ENCODE assay signal across 1 cellular context in the genomic region with DNA sequence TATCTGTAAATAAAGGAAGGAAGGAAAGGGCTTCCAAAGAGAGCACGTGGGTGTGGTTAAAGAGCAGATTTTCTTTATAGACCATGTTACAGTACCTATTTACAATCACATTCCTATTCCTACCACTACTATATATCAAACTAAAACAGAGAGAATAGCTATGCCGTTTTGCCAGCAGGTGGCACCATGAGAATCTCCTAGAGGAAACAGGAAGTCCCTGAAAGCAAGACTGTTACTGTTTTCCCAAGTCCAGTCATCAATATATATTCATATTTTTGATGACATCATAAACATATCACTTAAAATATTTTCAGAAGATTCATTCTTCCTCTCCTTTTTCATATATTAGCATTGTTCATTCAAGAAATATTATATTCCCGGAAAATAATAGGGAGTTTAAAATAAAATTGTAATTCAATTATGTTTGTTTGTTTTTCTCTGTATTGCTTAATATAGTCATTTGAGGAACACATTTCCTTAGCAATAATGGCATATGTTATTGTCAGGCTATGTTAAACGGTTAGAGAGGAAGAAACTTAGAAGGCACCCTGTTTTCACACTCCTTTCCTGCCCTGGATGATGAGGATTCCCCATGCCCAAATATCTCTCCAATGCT.
A peak's percentile ranks its signal among the peaks of the same experiment; 100 is the strongest.
TF ChIP-seq lines count a peak whose summit lies in the region.

No MANE protein-coding gene starts in this region.

TF ChIP-seq in HCT116, 20 proteins besides CTCF, POLR2A, EP300 and RAD21 (continued from another document):
- TF ChIP-seq, protein P1, sequence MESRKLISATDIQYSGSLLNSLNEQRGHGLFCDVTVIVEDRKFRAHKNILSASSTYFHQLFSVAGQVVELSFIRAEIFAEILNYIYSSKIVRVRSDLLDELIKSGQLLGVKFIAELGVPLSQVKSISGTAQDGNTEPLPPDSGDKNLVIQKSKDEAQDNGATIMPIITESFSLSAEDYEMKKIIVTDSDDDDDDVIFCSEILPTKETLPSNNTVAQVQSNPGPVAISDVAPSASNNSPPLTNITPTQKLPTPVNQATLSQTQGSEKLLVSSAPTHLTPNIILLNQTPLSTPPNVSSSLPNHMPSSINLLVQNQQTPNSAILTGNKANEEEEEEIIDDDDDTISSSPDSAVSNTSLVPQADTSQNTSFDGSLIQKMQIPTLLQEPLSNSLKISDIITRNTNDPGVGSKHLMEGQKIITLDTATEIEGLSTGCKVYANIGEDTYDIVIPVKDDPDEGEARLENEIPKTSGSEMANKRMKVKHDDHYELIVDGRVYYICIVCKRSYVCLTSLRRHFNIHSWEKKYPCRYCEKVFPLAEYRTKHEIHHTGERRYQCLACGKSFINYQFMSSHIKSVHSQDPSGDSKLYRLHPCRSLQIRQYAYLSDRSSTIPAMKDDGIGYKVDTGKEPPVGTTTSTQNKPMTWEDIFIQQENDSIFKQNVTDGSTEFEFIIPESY (IDR thresholded peaks at IDR 0.05; ENCODE audit: extremely low read depth, insufficient replicate concordance, low read length), result no peak
- TF ChIP-seq, protein P2, sequence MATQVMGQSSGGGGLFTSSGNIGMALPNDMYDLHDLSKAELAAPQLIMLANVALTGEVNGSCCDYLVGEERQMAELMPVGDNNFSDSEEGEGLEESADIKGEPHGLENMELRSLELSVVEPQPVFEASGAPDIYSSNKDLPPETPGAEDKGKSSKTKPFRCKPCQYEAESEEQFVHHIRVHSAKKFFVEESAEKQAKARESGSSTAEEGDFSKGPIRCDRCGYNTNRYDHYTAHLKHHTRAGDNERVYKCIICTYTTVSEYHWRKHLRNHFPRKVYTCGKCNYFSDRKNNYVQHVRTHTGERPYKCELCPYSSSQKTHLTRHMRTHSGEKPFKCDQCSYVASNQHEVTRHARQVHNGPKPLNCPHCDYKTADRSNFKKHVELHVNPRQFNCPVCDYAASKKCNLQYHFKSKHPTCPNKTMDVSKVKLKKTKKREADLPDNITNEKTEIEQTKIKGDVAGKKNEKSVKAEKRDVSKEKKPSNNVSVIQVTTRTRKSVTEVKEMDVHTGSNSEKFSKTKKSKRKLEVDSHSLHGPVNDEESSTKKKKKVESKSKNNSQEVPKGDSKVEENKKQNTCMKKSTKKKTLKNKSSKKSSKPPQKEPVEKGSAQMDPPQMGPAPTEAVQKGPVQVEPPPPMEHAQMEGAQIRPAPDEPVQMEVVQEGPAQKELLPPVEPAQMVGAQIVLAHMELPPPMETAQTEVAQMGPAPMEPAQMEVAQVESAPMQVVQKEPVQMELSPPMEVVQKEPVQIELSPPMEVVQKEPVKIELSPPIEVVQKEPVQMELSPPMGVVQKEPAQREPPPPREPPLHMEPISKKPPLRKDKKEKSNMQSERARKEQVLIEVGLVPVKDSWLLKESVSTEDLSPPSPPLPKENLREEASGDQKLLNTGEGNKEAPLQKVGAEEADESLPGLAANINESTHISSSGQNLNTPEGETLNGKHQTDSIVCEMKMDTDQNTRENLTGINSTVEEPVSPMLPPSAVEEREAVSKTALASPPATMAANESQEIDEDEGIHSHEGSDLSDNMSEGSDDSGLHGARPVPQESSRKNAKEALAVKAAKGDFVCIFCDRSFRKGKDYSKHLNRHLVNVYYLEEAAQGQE (IDR thresholded peaks at IDR 0.05; ENCODE audit: low read depth), result no peak
- TF ChIP-seq ZFX (IDR thresholded peaks at IDR 0.05), result no peak
- TF ChIP-seq YY1 (IDR thresholded peaks at IDR 0.05; ENCODE audit: extremely low read depth, insufficient replicate concordance, low read depth, low read length), result no peak
- no peak for TF ChIP-seq SRF (IDR thresholded peaks at IDR 0.05; ENCODE audit: low read depth)
- TF ChIP-seq, protein P3, sequence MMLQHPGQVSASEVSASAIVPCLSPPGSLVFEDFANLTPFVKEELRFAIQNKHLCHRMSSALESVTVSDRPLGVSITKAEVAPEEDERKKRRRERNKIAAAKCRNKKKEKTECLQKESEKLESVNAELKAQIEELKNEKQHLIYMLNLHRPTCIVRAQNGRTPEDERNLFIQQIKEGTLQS (IDR thresholded peaks at IDR 0.05), result no peak
- no peak for TF ChIP-seq SIN3A (IDR thresholded peaks at IDR 0.05; ENCODE audit: low read depth)
- TF ChIP-seq EZH2 (IDR thresholded peaks at IDR 0.05), result no peak
- TF ChIP-seq ZNF274 (IDR thresholded peaks at IDR 0.05; ENCODE audit: low read depth, low read length), result no peak
- TF ChIP-seq EZH2phosphoT487 (IDR thresholded peaks at IDR 0.05; ENCODE audit: borderline replicate concordance), result no peak
- 0 out of 2 replicates have a peak, but pooled peaks have one; percentile 40 for TF ChIP-seq CBX3 (IDR thresholded peaks at IDR 0.05; ENCODE audit: low read depth)
- TF ChIP-seq SP1 (IDR thresholded peaks at IDR 0.05; ENCODE audit: low read depth), result no peak
- TF ChIP-seq EGR1 (IDR thresholded peaks at IDR 0.05; ENCODE audit: low read depth), result no peak
- TF ChIP-seq POLR2AphosphoS5 (IDR thresholded peaks at IDR 0.05; ENCODE audit: low read depth, low read length), result no peak
- no peak for TF ChIP-seq CEBPB (IDR thresholded peaks at IDR 0.05; ENCODE audit: low read depth)
- TF ChIP-seq ELF1 (IDR thresholded peaks at IDR 0.05; ENCODE audit: borderline replicate concordance, low read depth), result peak; percentile 75
